8 cellular contexts compared by ENCODE assay signal in the genomic region with DNA sequence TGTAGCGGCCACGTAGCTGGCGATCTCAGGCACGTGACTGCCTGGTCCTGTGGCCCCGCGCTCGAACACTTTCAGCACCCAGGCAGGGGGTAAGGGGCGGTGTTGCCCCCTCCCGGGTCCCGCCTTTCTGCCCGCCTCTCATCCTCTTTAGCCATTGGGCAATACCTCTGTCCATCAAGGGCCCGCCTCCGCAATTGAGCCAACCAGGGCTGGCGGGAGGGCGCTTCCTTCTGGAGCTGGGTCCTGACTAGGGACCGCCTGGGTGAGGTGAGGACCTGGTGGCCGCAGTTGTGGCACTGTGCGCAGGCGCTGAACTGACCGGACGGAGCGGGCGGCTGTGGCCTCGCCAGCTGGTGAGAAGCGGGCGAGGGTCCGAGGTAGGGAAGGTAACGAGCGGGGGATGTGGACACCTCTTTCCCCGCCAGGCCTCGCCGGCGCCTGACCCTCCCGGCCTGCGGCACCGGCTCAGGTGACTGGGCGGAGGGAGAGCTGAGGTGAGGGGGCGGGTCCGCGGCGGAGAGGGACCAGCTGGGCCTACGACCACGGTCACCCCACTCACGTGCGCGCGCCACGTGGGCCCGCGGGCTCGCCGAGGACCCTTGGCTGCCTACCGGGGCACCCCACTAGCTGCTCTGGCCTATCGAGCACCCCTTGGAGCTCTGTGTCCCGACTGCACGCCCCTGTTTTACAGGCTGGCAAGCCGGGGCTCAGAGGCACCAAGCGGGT. TPM values are rescaled to one million over a fixed set of nuclear protein-coding genes. Genes with fewer than 3 reads are reported as not detected.
DNase-seq lines count a peak whose midpoint lies in the region; ATAC-seq, FAIRE-seq and TF ChIP-seq lines count a peak whose summit lies in the region.

A gene with protein sequence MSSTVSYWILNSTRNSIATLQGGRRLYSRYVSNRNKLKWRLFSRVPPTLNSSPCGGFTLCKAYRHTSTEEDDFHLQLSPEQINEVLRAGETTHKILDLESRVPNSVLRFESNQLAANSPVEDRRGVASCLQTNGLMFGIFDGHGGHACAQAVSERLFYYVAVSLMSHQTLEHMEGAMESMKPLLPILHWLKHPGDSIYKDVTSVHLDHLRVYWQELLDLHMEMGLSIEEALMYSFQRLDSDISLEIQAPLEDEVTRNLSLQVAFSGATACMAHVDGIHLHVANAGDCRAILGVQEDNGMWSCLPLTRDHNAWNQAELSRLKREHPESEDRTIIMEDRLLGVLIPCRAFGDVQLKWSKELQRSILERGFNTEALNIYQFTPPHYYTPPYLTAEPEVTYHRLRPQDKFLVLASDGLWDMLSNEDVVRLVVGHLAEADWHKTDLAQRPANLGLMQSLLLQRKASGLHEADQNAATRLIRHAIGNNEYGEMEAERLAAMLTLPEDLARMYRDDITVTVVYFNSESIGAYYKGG (plus strand): TSS at position 228 of the 726 bp plus-strand sequence. CDS start 3,770 bp downstream, outside the sequence.

- peak; percentile 90 for ATAC-seq in HG02943 (IDR thresholded peaks at IDR 0.05; ENCODE audit: low read depth, unreplicated experiment)

- intact Hi-C loops in vagina (cut with DNase I): no loop called here

- no peak for TF ChIP-seq CTCF in astrocyte of the cerebellum (IDR thresholded peaks at IDR 0.05; ENCODE audit: low read depth, low read length, missing control alignments)
- peak in 1 of 3 experiments; percentile 16 for TF ChIP-seq CTCF in vagina (IDR thresholded peaks at IDR 0.05)

- H3K27me3 ChIP-seq in rectal smooth muscle tissue (ENCODE audit: control insufficient read depth, insufficient read depth, low read length): no peaks in the 10 kb centered on the region
- H3K27me3 ChIP-seq in vagina: no peaks in the 10 kb centered on the region

- peak; percentile 92 for FAIRE-seq in GM18507 (lab: Jason Lieb, UNC)

- H3K36me3 ChIP-seq in rectal smooth muscle tissue (ENCODE audit: control insufficient read depth, insufficient read depth, low read length) (peaks cover 13% of the 10 kb centered on the region), vagina (peaks cover 0 to 9% of the 10 kb centered on the region in 2 donors)

- peak in 1 of 2 donors; percentile 18 for TF ChIP-seq POLR2A in vagina (IDR thresholded peaks at IDR 0.05)

- H3K9me3 ChIP-seq in vagina: no peaks in the 10 kb centered on the region

- H3K27ac ChIP-seq in rectal smooth muscle tissue (ENCODE audit: low read depth, low read length) (no peak within 1 kb of the TSS), vagina (peak within 1 kb of the TSS; percentile 83)

- in situ Hi-C loops in astrocyte of the cerebellum (cut with HindIII; ENCODE audit: low sequenced_read_pairs): no loop called here

- H3K4me1 ChIP-seq in rectal smooth muscle tissue (ENCODE audit: control insufficient read depth, insufficient read depth, low read length) (peaks cover 5% of the 10 kb centered on the region), vagina (peaks cover 20% of the 10 kb centered on the region)

- DNase-seq in GM18507 (ENCODE audit: extremely low spot score, insufficient read length, low read depth): peak; percentile 78
- DNase-seq in NCI-H187 (lab: John Stamatoyannopoulos, UW): peak; percentile 46 to 86
- peak; percentile 82 for DNase-seq in T-helper 22 cell (ENCODE audit: low read depth)
- peak; percentile 82 for DNase-seq in astrocyte of the cerebellum (ENCODE audit: low read depth)
- peak; percentile 95 for DNase-seq in hepatic stellate cell (ENCODE audit: low spot score)
- DNase-seq in vagina (ENCODE audit: extremely low spot score in 2 of 2): peak in 1 of 2 donors; percentile 96

- H3K4me3 ChIP-seq in astrocyte of the cerebellum (ENCODE audit: low read depth, low read length) (peak within 1 kb of the TSS; percentile 85), rectal smooth muscle tissue (ENCODE audit: low read length) (peak within 1 kb of the TSS; percentile 93), vagina (peak within 1 kb of the TSS; percentile 88 to 93)

- H3K9ac ChIP-seq in rectal smooth muscle tissue (ENCODE audit: low read length): peak within 1 kb of the TSS; percentile 60

RNA-seq across cellular contexts. Expression of the gene that starts here (rescaled TPM):
- 14.0 TPM for total RNA-seq in vagina
